Comparison of ENCODE assay signal across 15 cellular contexts in the genomic region with DNA sequence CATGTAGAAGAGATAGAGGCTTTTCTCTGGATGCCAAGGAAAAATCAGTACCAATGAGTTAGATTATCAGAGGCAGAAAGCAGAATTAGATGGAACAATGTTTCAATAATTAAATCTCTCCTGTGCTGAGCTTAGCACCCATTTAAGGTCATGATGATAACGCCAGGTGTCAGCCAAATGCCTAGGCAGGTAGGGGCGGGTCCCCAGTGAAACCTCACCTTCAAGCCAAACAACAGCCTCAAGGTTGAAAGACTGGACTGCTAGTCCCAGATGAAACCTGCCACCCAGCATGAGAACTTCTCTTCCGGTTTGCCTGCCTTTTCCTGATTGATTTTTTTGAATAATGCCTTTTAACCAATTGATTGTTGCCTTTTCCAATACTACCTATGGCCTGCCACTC.
DNase-seq lines count a peak whose midpoint lies in the region; ATAC-seq and TF ChIP-seq lines count a peak whose summit lies in the region.
"Had no signal": no experiment of that assay in that cellular context is flagged by ENCODE, and none has a peak within 500 bp of the region (broad histone marks: within the 10 kb centered on the region; RNA-seq: fewer than 3 reads in every experiment).

No MANE protein-coding gene starts in this region.

- H2AFZ ChIP-seq in GM23338 = peak overlapping the region; percentile 74; the same call in 1 of the 2 replicates

- H3K36me3 Mint-ChIP-seq in GM23338 (ENCODE audit: low read depth) = peaks cover 30% of the 10 kb centered on the region
- H3K36me3 Mint-ChIP-seq in WTC11 = peaks cover 33% of the 10 kb centered on the region
- no peaks in the 10 kb centered on the region for H3K36me3 Mint-ChIP-seq in osteocyte (ENCODE audit: unreplicated experiment)

- H3K9me2 ChIP-seq in GM23338 (ENCODE audit: insufficient read depth) = 0 out of 2 replicates have a peak, but pooled peaks cover 12% of the 10 kb centered on the region

- POLR2A ChIA-PET in WTC11 (lab: Charles Lee) = no interaction called here

- H3K4me3 ChIP-seq in GM23338 = no peak overlapping the region
- H3K4me3 ChIP-seq in lower lobe of right lung = no peak overlapping the region
- H3K4me3 ChIP-seq: GM12878 had no signal

- TF ChIP-seq CTCF in GM23338 (conservative IDR thresholded peaks at IDR 0.05; ENCODE audit: low read depth in 2 of 2) = no peak
- no peak for TF ChIP-seq CTCF in WTC11 (IDR thresholded peaks at IDR 0.05)
- TF ChIP-seq CTCF in osteocyte (IDR thresholded peaks at IDR 0.05) = no peak
- no peak for TF ChIP-seq CTCF in lower lobe of right lung (IDR thresholded peaks at IDR 0.05)

- H3K4me1 Mint-ChIP-seq in GM23338 (peaks cover 25% of the 10 kb centered on the region), WTC11 (peaks cover 35% of the 10 kb centered on the region), osteocyte (ENCODE audit: unreplicated experiment) (peaks cover 41% of the 10 kb centered on the region)
- H3K4me1 Mint-ChIP-seq: B cell had no signal

- no peaks in the 10 kb centered on the region for H3K9me3 ChIP-seq in lower lobe of right lung

- H3K27ac Mint-ChIP-seq in GM23338 (no peak overlapping the region), WTC11 (no peak overlapping the region), osteocyte (ENCODE audit: unreplicated experiment) (peak overlapping the region; percentile 70)
- H3K27ac Mint-ChIP-seq: B cell; CD4-positive, alpha-beta T cell; HFFc6 had no signal

- H3K27me3 ChIP-seq in GM23338 (ENCODE audit: insufficient read depth) = no peaks in the 10 kb centered on the region
- no peaks in the 10 kb centered on the region for H3K27me3 ChIP-seq in lower lobe of right lung (ENCODE audit: low read depth)

- H3K4me1 ChIP-seq in GM23338 (ENCODE audit: insufficient read depth) (peaks cover 22% of the 10 kb centered on the region), lower lobe of right lung (no peaks in the 10 kb centered on the region)

- H3K36me3 ChIP-seq in GM23338 (ENCODE audit: insufficient read depth) (no peaks in the 10 kb centered on the region; the same call in 1 of the 2 replicates), lower lobe of right lung (no peaks in the 10 kb centered on the region)

- in situ Hi-C loops in ACHN (cut with HindIII; ENCODE audit: low pct_ligation_motif_present, low pct_unique_long_range_greater_than_20kb, low sequenced_read_pairs) = no loop called here

- CTCF ChIA-PET in WTC11 (lab: Charles Lee) = interaction anchor here (0.9 to 1.7 kb wide), 3 partner anchors 14 to 21 kb away, joined by 4 to 7 read pairs (median 4); no protein-coding TSS in a partner anchor

- H3K4me2 ChIP-seq in GM23338 = no peak overlapping the region

- no peaks in the 10 kb centered on the region for H3F3A ChIP-seq in GM23338 (replicated peaks; ENCODE audit: low read depth)

- intact Hi-C loops in lower lobe of right lung (cut with DNase I) = no loop called here

- no peaks in the 10 kb centered on the region for H3K27me3 Mint-ChIP-seq in GM23338 (ENCODE audit: insufficient read depth, low read depth, poor library complexity)
- H3K27me3 Mint-ChIP-seq in WTC11 (ENCODE audit: low read depth) = no peaks in the 10 kb centered on the region; the same call in 1 of the 2 replicates
- H3K27me3 Mint-ChIP-seq in osteocyte (ENCODE audit: unreplicated experiment) = peaks cover 3% of the 10 kb centered on the region
- H3K27me3 Mint-ChIP-seq: B cell; CD4-positive, alpha-beta T cell had no signal

- H3K27ac ChIP-seq in GM23338 (ENCODE audit: low read depth) (no peak overlapping the region), lower lobe of right lung (no peak overlapping the region)

- H3K79me2 ChIP-seq in GM23338 (replicated peaks; ENCODE audit: insufficient read depth) = no peaks in the 10 kb centered on the region

- no peak for DNase-seq in GM23338 (ENCODE audit: low spot score)
- DNase-seq in WTC11 (ENCODE audit: low spot score) = no peak
- DNase-seq in osteocyte (ENCODE audit: extremely low spot score, unreplicated experiment) = no peak
- no peak for DNase-seq in lower lobe of right lung
- DNase-seq in ACHN = no peak
- DNase-seq: Calu3; CD4-positive, alpha-beta T cell; DMS 273 treated with DMSO at 0.1 percent for 48 hours; DMS79; HCEC 1CT; HFFc6 had no signal

- ATAC-seq in GM23338 (no peak; the same call in 2 of the 3 replicates), WTC11 (peak; percentile 65), esophagus mucosa (peak; percentile 74), lower lobe of right lung (no peak), GM19035 (IDR thresholded peaks at IDR 0.05; ENCODE audit: unreplicated experiment) (no peak)
- ATAC-seq: GM12878 had no signal

- peaks cover 36% of the 10 kb centered on the region for H3K9me3 Mint-ChIP-seq in GM23338
- peaks cover 36% of the 10 kb centered on the region for H3K9me3 Mint-ChIP-seq in WTC11
- peaks cover 7% of the 10 kb centered on the region for H3K9me3 Mint-ChIP-seq in osteocyte (ENCODE audit: unreplicated experiment)
- H3K9me3 Mint-ChIP-seq: HFFc6 had no signal

- no peaks in the 10 kb centered on the region for H4K20me1 ChIP-seq in GM23338 (replicated peaks; ENCODE audit: insufficient read depth)

- no peak overlapping the region for H3K4me3 Mint-ChIP-seq in GM23338
- H3K4me3 Mint-ChIP-seq in WTC11 = no peak overlapping the region
- no peak overlapping the region for H3K4me3 Mint-ChIP-seq in osteocyte (ENCODE audit: unreplicated experiment)
- H3K4me3 Mint-ChIP-seq: B cell; CD4-positive, alpha-beta T cell; HFFc6 had no signal

TF ChIP-seq in GM23338, 12 proteins besides CTCF, POLR2A, EP300 and RAD21 (continues in another document):
- TF ChIP-seq ZNF114 (CRISPR knock-in tag; IDR thresholded peaks at IDR 0.05) = no peak
- no peak for TF ChIP-seq CREB1 (CRISPR knock-in tag; IDR thresholded peaks at IDR 0.05; ENCODE audit: low read depth)
- TF ChIP-seq EZH2phosphoT487 (IDR thresholded peaks at IDR 0.05; ENCODE audit: unreplicated experiment) = no peak
- TF ChIP-seq JUNB (IDR thresholded peaks at IDR 0.05; ENCODE audit: unreplicated experiment) = no peak

TF ChIP-seq in WTC11, 78 proteins besides CTCF, POLR2A, EP300 and RAD21 (continues in another document):
- TF ChIP-seq ZNF232 (CRISPR knock-in tag; IDR thresholded peaks at IDR 0.05) = no peak
- no peak for TF ChIP-seq RELA (CRISPR knock-in tag; IDR thresholded peaks at IDR 0.05; ENCODE audit: borderline replicate concordance)
- TF ChIP-seq PRRX2 (CRISPR knock-in tag; IDR thresholded peaks at IDR 0.05) = no peak
- TF ChIP-seq ZSCAN18 (CRISPR knock-in tag; IDR thresholded peaks at IDR 0.05) = no peak
- no peak for TF ChIP-seq ZNF219 (CRISPR knock-in tag; IDR thresholded peaks at IDR 0.05; ENCODE audit: borderline replicate concordance)
- TF ChIP-seq, protein P1, sequence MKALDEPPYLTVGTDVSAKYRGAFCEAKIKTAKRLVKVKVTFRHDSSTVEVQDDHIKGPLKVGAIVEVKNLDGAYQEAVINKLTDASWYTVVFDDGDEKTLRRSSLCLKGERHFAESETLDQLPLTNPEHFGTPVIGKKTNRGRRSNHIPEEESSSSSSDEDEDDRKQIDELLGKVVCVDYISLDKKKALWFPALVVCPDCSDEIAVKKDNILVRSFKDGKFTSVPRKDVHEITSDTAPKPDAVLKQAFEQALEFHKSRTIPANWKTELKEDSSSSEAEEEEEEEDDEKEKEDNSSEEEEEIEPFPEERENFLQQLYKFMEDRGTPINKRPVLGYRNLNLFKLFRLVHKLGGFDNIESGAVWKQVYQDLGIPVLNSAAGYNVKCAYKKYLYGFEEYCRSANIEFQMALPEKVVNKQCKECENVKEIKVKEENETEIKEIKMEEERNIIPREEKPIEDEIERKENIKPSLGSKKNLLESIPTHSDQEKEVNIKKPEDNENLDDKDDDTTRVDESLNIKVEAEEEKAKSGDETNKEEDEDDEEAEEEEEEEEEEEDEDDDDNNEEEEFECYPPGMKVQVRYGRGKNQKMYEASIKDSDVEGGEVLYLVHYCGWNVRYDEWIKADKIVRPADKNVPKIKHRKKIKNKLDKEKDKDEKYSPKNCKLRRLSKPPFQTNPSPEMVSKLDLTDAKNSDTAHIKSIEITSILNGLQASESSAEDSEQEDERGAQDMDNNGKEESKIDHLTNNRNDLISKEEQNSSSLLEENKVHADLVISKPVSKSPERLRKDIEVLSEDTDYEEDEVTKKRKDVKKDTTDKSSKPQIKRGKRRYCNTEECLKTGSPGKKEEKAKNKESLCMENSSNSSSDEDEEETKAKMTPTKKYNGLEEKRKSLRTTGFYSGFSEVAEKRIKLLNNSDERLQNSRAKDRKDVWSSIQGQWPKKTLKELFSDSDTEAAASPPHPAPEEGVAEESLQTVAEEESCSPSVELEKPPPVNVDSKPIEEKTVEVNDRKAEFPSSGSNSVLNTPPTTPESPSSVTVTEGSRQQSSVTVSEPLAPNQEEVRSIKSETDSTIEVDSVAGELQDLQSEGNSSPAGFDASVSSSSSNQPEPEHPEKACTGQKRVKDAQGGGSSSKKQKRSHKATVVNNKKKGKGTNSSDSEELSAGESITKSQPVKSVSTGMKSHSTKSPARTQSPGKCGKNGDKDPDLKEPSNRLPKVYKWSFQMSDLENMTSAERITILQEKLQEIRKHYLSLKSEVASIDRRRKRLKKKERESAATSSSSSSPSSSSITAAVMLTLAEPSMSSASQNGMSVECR (CRISPR knock-in tag; IDR thresholded peaks at IDR 0.05; ENCODE audit: borderline replicate concordance) = no peak
- TF ChIP-seq ETV6 (CRISPR knock-in tag; IDR thresholded peaks at IDR 0.05) = no peak
- TF ChIP-seq ATF1 (CRISPR knock-in tag; IDR thresholded peaks at IDR 0.05) = no peak

Comparison
In these comparisons a context has a peak if more than half of its experiments do, and no peak if none do; other contexts are left out.
1. ATAC-seq: peak in WTC11 (single experiment) and esophagus mucosa (single experiment); none in GM23338 (single experiment), lower lobe of right lung (0 of 2) and GM19035 (single experiment).